In genomic region chr18:8696749-8697211, GRCh38 we compare ENCODE assay signal across 8 cellular contexts. TPM values are rescaled to one million over a fixed set of nuclear protein-coding genes. Genes with fewer than 3 reads are reported as not detected.
DNase-seq lines count a peak whose midpoint lies in the region; ATAC-seq and TF ChIP-seq lines count a peak whose summit lies in the region.

No MANE protein-coding gene starts in this region.

- no peaks in the 10 kb centered on the region for H3K9me3 ChIP-seq in PC-3 (ENCODE audit: low read length)
- no peaks in the 10 kb centered on the region for H3K9me3 ChIP-seq in tibial artery

- no TSS peak for BruUV-seq in PC-3 (replicated peaks; lab: Mats Ljungman, UMichigan)

- H3K36me3 Mint-ChIP-seq in activated T-cell treated with anti-CD3 and anti-CD28 coated beads, Interleukin-2, amount 50 U/mL, for 4 hours (ENCODE audit: insufficient read depth) = no peaks in the 10 kb centered on the region

- CTCF ChIA-PET in PC-3 (lab: Charles Lee) = interaction anchor here (0.6 to 1.3 kb wide), 11 partner anchors 10 to 1002 kb away, joined by 3 to 21 read pairs (median 5); no protein-coding TSS in a partner anchor

- H2AFZ ChIP-seq in PC-3 (ENCODE audit: low read length) = no peak overlapping the region

- H3K27me3 ChIP-seq in PC-3 (ENCODE audit: low read length) (no peaks in the 10 kb centered on the region), tibial artery (no peaks in the 10 kb centered on the region)

- H3K9me2 ChIP-seq in PC-3 (replicated peaks; ENCODE audit: low read length) = no peaks in the 10 kb centered on the region

- H3K4me3 Mint-ChIP-seq in activated T-cell treated with anti-CD3 and anti-CD28 coated beads, Interleukin-2, amount 50 U/mL, for 4 hours = no peak overlapping the region

- peaks cover 26% of the 10 kb centered on the region for H3K27me3 Mint-ChIP-seq in activated T-cell treated with anti-CD3 and anti-CD28 coated beads, Interleukin-2, amount 50 U/mL, for 4 hours (ENCODE audit: low read depth)

- H3K36me3 ChIP-seq in PC-3 (ENCODE audit: low read depth, low read length) = no peaks in the 10 kb centered on the region
- no peaks in the 10 kb centered on the region for H3K36me3 ChIP-seq in tibial artery

- no peaks in the 10 kb centered on the region for H3K4me1 Mint-ChIP-seq in activated T-cell treated with anti-CD3 and anti-CD28 coated beads, Interleukin-2, amount 50 U/mL, for 4 hours (ENCODE audit: low read depth)

- H3K9ac ChIP-seq in PC-3 (ENCODE audit: low read length) = no peak overlapping the region

- no peaks in the 10 kb centered on the region for H3F3A ChIP-seq in PC-3 (ENCODE audit: low read length, unreplicated experiment)

- ATAC-seq in HG03571 (IDR thresholded peaks at IDR 0.05; ENCODE audit: unreplicated experiment) (peak; percentile 62), PC-3 (peak; percentile 86)
- peak; percentile 92 to 95 for ATAC-seq in activated T-cell treated with anti-CD3 and anti-CD28 coated beads, Interleukin-2, amount 50 U/mL, for 4 hours

- no peak overlapping the region for H3K4me3 ChIP-seq in PC-3 (ENCODE audit: low read length)
- no peak overlapping the region for H3K4me3 ChIP-seq in fibroblast of mammary gland (ENCODE audit: control insufficient read depth, low read depth, low read length)
- no peak overlapping the region for H3K4me3 ChIP-seq in tibial artery

- no peaks in the 10 kb centered on the region for H4K20me1 ChIP-seq in PC-3 (ENCODE audit: low read length)

- H3K9me3 Mint-ChIP-seq in activated T-cell treated with anti-CD3 and anti-CD28 coated beads, Interleukin-2, amount 50 U/mL, for 4 hours = no peaks in the 10 kb centered on the region

- H3K4me1 ChIP-seq in PC-3 (ENCODE audit: insufficient read depth, low read length) = peaks cover 10% of the 10 kb centered on the region
- H3K4me1 ChIP-seq in tibial artery = no peaks in the 10 kb centered on the region

- H3K4me2 ChIP-seq in PC-3 (ENCODE audit: low read length) = no peak overlapping the region

- intact Hi-C loops in PC-3 (cut with micrococcal nuclease) = loop anchor here (1.0 kb wide), 2 partner anchors 42 to 292 kb away; no protein-coding TSS in a partner anchor
- intact Hi-C loops in tibial artery (cut with DNase I; ENCODE audit: low total_unique reads) = loop anchor here (2.0 to 5.0 kb wide), 2 partner anchors 292 to 451 kb away; no protein-coding TSS in a partner anchor

- DNase-seq in NCI-H1092 treated with DMSO at 0.1 percent for 48 hours (lab: John Stamatoyannopoulos, UW) (peak; percentile 30), NCI-H1092 (lab: John Stamatoyannopoulos, UW) (no peak), PC-3 (peak; percentile 81), fibroblast of mammary gland (ENCODE audit: low read depth) (peak; percentile 58), nucleus accumbens (lab: John Stamatoyannopoulos, UW) (peak in 44 of 56 donors; percentile 11 to 82 (median 46)), tibial artery (peak; percentile 75 to 85)
- peak; percentile 78 for DNase-seq in activated T-cell treated with anti-CD3 and anti-CD28 coated beads, Interleukin-2, amount 50 U/mL, for 4 hours

- H3K27ac ChIP-seq in PC-3 (ENCODE audit: low read length) (no peak overlapping the region), tibial artery (no peak overlapping the region)

- POLR2A ChIA-PET in PC-3 (lab: Charles Lee; ENCODE audit: unreplicated experiment) = interaction anchor here (0.7 kb wide), 1 partner anchor 1630 kb away, joined by 9 read pairs; no protein-coding TSS in a partner anchor

- H3K79me2 ChIP-seq in PC-3 (ENCODE audit: low read length) = no peaks in the 10 kb centered on the region

- TF ChIP-seq CTCF in PC-3 (conservative IDR thresholded peaks at IDR 0.05; ENCODE audit: low read depth, low read length) (peak; percentile 88), fibroblast of mammary gland (conservative IDR thresholded peaks at IDR 0.05; ENCODE audit: control insufficient read depth, insufficient read depth, low read depth, low read length) (peak; percentile 88), tibial artery (IDR thresholded peaks at IDR 0.05) (peak; percentile 76 to 81)

RNA-seq across cellular contexts. Expression of gene MTCL1, which starts 8.6 kb away (rescaled TPM):
- 33.1 and 58.8 TPM in 2 replicates for total RNA-seq in PC-3 (2014; rRNA removed)
- total RNA-seq in activated T-cell treated with anti-CD3 and anti-CD28 coated beads, Interleukin-2, amount 50 U/mL, for 4 hours = under 1 TPM; 0.23 to 0.73 (median 0.69) TPM

Comparison
In these comparisons a context has a peak if more than half of its experiments do, and no peak if none do; other contexts are left out.
1. RNA of gene MTCL1, which starts 8.6 kb away (total RNA-seq): 33.1 to 58.8 TPM in PC-3; 0.23 to 0.73 TPM in activated T-cell treated with anti-CD3 and anti-CD28 coated beads, Interleukin-2, amount 50 U/mL, for 4 hours; every median in the first group is over 10 times any median in the second.
2. Peak in every context shown above with its lines, with median percentiles within 50 percentile points of each other: ATAC-seq and CTCF ChIP-seq.